In genomic region chr20:57851025-57851682, GRCh38 we compare ENCODE assay signal across 17 cellular contexts.
A peak's percentile ranks its signal among the peaks of the same experiment; 100 is the strongest.
DNase-seq lines count a peak whose midpoint lies in the region; ATAC-seq and TF ChIP-seq lines count a peak whose summit lies in the region.
"Had no signal": no experiment of that assay in that cellular context is flagged by ENCODE, and none has a peak within 500 bp of the region (broad histone marks: within the 10 kb centered on the region; RNA-seq: fewer than 3 reads in every experiment).

No MANE protein-coding gene starts in this region.

- H4K8ac ChIP-seq in H9 (replicated peaks; ENCODE audit: insufficient read length, low read depth, low read length) = no peak overlapping the region

- H4K20me1 ChIP-seq in H9 (ENCODE audit: control insufficient read depth, insufficient read depth, insufficient read length) = no peaks in the 10 kb centered on the region

- H3K36me3 Mint-ChIP-seq in H9 (ENCODE audit: insufficient read depth in 1 of 3, low read depth in 3 of 3) = no peaks in the 10 kb centered on the region; a peak in 1 of 7 replicates

- H3K4me1 Mint-ChIP-seq in H9 = 0 out of 4 replicates have a peak, but pooled peaks cover 0 to 2% of the 10 kb centered on the region in 2 experiments

- DNase-seq in H9 (peak; percentile 8), coronary artery (ENCODE audit: low spot score) (peak; percentile 12), left ventricle myocardium inferior (peak; percentile 43), sciatic nerve (ENCODE audit: low spot score) (peak; percentile 50), retina (no peak), hippocampal formation (lab: John Stamatoyannopoulos, UW) (no peak)
- DNase-seq in activated CD4-positive, alpha-beta T cell treated with anti-CD3 and anti-CD28 coated beads for 1 hour = no peak
- DNase-seq: C1 segment of cervical spinal cord, DND-41, GM23248, NCI-H1417, NCI-H1930, NCI-H2171, NCI-H446 treated with DMSO at 0.1 percent for 48 hours, RPMI8226 had no signal

- no peak overlapping the region for H3K4me3 Mint-ChIP-seq in H9

- H3K27me3 Mint-ChIP-seq in H9 (ENCODE audit: low read depth) = peaks cover 7% of the 10 kb centered on the region

- H3K79me1 ChIP-seq in H9 (ENCODE audit: insufficient read depth, low read depth, low read length, poor library complexity, severe bottlenecking) = no peaks in the 10 kb centered on the region

- H3K4me3 ChIP-seq in coronary artery (no peak overlapping the region), left ventricle myocardium inferior (no peak overlapping the region)
- H3K4me3 ChIP-seq: GM23248 had no signal

- H2BK12ac ChIP-seq in H9 (ENCODE audit: insufficient read length, low read depth, low read length) = no peak overlapping the region

- H3K4me1 ChIP-seq in H9 (ENCODE audit: insufficient read depth, low read length) (no peaks in the 10 kb centered on the region), left ventricle myocardium inferior (no peaks in the 10 kb centered on the region)

- H3K36me3 ChIP-seq in left ventricle myocardium inferior = no peaks in the 10 kb centered on the region

- H3K4me2 ChIP-seq in H9 (ENCODE audit: insufficient read depth, insufficient read length, low read length) = no peak overlapping the region

- WGBS in H9 (ENCODE audit: extremely low coverage, insufficient read length, low lambda C conversion rate) = no CpG with 5 or more reads among the region's 3 CpGs

- H3K27ac Mint-ChIP-seq in H9 = no peak overlapping the region

- no peak overlapping the region for H2AFZ ChIP-seq in H9 (ENCODE audit: low read length)
- H2AFZ ChIP-seq: GM23248 had no signal

- H2AK5ac ChIP-seq in H9 (ENCODE audit: insufficient read length, low read length) = no peak overlapping the region

- H2BK20ac ChIP-seq in H9 (ENCODE audit: low read depth, low read length, poor library complexity, severe bottlenecking) = no peak overlapping the region

- no peak overlapping the region for H3K14ac ChIP-seq in H9 (ENCODE audit: insufficient read depth, low read length)

- no peak for TF ChIP-seq CTCF in H9 (conservative IDR thresholded peaks at IDR 0.05)
- TF ChIP-seq CTCF in coronary artery (IDR thresholded peaks at IDR 0.05) = no peak
- no peak for TF ChIP-seq CTCF in left ventricle myocardium inferior (IDR thresholded peaks at IDR 0.05; ENCODE audit: borderline replicate concordance)

- no peak overlapping the region for H2BK5ac ChIP-seq in H9 (ENCODE audit: insufficient read length, low read length)

- no peak overlapping the region for H2BK120ac ChIP-seq in H9 (ENCODE audit: low read depth, low read length, poor library complexity, severe bottlenecking)

- H4K5ac ChIP-seq in H9 (ENCODE audit: insufficient read length, low read depth, low read length) = no peak overlapping the region

- H3K23ac ChIP-seq in H9 (ENCODE audit: insufficient read length, low read depth, low read length) = no peak overlapping the region

- no peak overlapping the region for H3K27ac ChIP-seq in H9 (ENCODE audit: insufficient read length, low read depth, low read length)
- H3K27ac ChIP-seq in coronary artery = no peak overlapping the region
- peak overlapping the region; percentile 58 for H3K27ac ChIP-seq in left ventricle myocardium inferior (replicated peaks)
- H3K27ac ChIP-seq: GM23248, HL-60 had no signal

- intact Hi-C loops in left ventricle myocardium inferior (cut with micrococcal nuclease) (no loop called here), sciatic nerve (cut with DNase I) (no loop called here)

- H3K18ac ChIP-seq in H9 (ENCODE audit: insufficient read length, low read depth, low read length) = no peak overlapping the region

- ATAC-seq in sciatic nerve = no peak
- ATAC-seq: HCT116 had no signal

- H3K4ac ChIP-seq in H9 (ENCODE audit: low read depth, low read length) = no peak overlapping the region

- H3K27me3 ChIP-seq in H9 (ENCODE audit: insufficient read depth, low read length) (no peaks in the 10 kb centered on the region), left ventricle myocardium inferior (ENCODE audit: low read depth) (peaks cover 17% of the 10 kb centered on the region)

- no peak overlapping the region for H3K9ac ChIP-seq in H9 (ENCODE audit: extremely low read depth, insufficient read length, low read length)
- H3K9ac ChIP-seq: GM23248 had no signal

- H3K23me2 ChIP-seq in H9 (ENCODE audit: insufficient read length, low read depth, low read length, poor library complexity, severe bottlenecking) = no peaks in the 10 kb centered on the region

- H3T11ph ChIP-seq in H9 (ENCODE audit: low read length) = no peak overlapping the region

- no peaks in the 10 kb centered on the region; a peak in 1 of 5 replicates for H3K9me3 Mint-ChIP-seq in H9

- H3K56ac ChIP-seq in H9 (ENCODE audit: insufficient read length, low read depth, low read length) = no peak overlapping the region

- H3K9me3 ChIP-seq in H9 (ENCODE audit: control insufficient read depth, low read depth, low read length) = no peaks in the 10 kb centered on the region
- H3K9me3 ChIP-seq in left ventricle myocardium inferior (replicated peaks) = peaks cover 8% of the 10 kb centered on the region

- no peak overlapping the region for H2BK15ac ChIP-seq in H9 (ENCODE audit: low read depth, low read length)

- no peaks in the 10 kb centered on the region for H3K79me2 ChIP-seq in H9 (ENCODE audit: insufficient read depth, low read length)

- no peak overlapping the region for H4K91ac ChIP-seq in H9 (ENCODE audit: insufficient read length, low read depth, low read length)

Comparison
In these comparisons a context has a peak if more than half of its experiments do, and no peak if none do; other contexts are left out.
1. DNase-seq: peak in H9 (single experiment), coronary artery (single experiment), left ventricle myocardium inferior (single experiment) and sciatic nerve (single experiment); none in activated CD4-positive, alpha-beta T cell treated with anti-CD3 and anti-CD28 coated beads for 1 hour (single experiment), retina (single experiment) and hippocampal formation (0 of 2).